20 cellular contexts compared by ENCODE assay signal in the genomic region with DNA sequence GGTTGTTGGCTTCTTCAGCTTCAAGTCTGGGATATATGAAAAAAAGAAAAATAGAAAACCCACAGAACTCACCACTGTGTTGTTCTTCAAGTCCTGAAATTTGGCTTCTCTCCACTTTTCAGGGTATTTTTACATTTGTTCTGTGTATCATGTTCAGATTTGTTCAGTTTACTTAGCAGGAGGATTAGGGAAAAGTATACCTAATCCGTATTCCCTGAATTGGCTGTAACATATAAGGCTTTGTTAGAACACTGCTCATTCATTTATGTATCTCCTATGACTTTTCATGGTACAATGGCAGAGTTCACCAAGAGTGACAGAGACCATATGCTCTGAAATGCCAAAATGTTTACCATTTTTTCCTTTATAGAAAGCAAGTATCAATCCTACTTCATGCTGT.
"Had no signal": no experiment of that assay in that cellular context is flagged by ENCODE, and none has a peak within 500 bp of the region (broad histone marks: within the 10 kb centered on the region; RNA-seq: fewer than 3 reads in every experiment).

No MANE protein-coding gene starts in this region.

- ATAC-seq: gastrocnemius medialis; left lobe of liver; right lobe of liver; SK-N-SH treated with all-trans-retinoic acid at 6 μM for 48 hours; stimulated activated memory B cell treated with anti-CD40 and anti-IgM and Interleukin-4, amounts not matched to agents 10 μg/mL and 1 μg/mL and 100 μg/mL, for 72 hours; T-cell had no signal

- H3K27ac ChIP-seq: ascending aorta, dorsolateral prefrontal cortex, gastrocnemius medialis, right lobe of liver had no signal

- H3K4me1 Mint-ChIP-seq: activated CD4-positive, alpha-beta memory T cell treated with anti-CD3 and anti-CD28 coated beads, Interleukin-2, amount 10 ng/mL, durations not matched to agents 7 days and 5 days; endodermal cell; nephron; stimulated activated memory B cell treated with anti-CD40 and anti-IgM and Interleukin-4, amounts not matched to agents 10 μg/mL and 1 μg/mL and 100 μg/mL, for 72 hours; T-cell had no signal

- H3K27ac Mint-ChIP-seq: activated CD4-positive, alpha-beta memory T cell treated with anti-CD3 and anti-CD28 coated beads, Interleukin-2, amount 10 ng/mL, durations not matched to agents 7 days and 5 days; activated naive CD4-positive, alpha-beta T cell treated with anti-CD3 and anti-CD28 coated beads for 36 hours; activated T-cell treated with anti-CD3 and anti-CD28 coated beads, Interleukin-2, amount 50 U/mL, for 24 hours; activated T-helper 2 cell treated with anti-CD3 and anti-CD28 coated beads, Interferon-gamma antibody, Interleukin-2, Interleukin-4, amounts not matched to agents 10 μg/mL and 5 μg/mL and 100 μg/mL, durations not matched to agents 14 hours and 24 hours and 36 hours; endodermal cell; mesothelial cell of epicardium; nephron; stimulated activated memory B cell treated with anti-CD40 and anti-IgM and Interleukin-4, amounts not matched to agents 10 μg/mL and 1 μg/mL and 100 μg/mL, for 72 hours; T-cell had no signal

- H3K4me3 Mint-ChIP-seq: activated CD4-positive, alpha-beta memory T cell treated with anti-CD3 and anti-CD28 coated beads, Interleukin-2, amount 10 ng/mL, durations not matched to agents 7 days and 5 days; activated naive CD4-positive, alpha-beta T cell treated with anti-CD3 and anti-CD28 coated beads for 36 hours; activated T-cell treated with anti-CD3 and anti-CD28 coated beads, Interleukin-2, amount 50 U/mL, for 24 hours; endodermal cell; mesothelial cell of epicardium; nephron; stimulated activated memory B cell treated with anti-CD40 and anti-IgM and Interleukin-4, amounts not matched to agents 10 μg/mL and 1 μg/mL and 100 μg/mL, for 72 hours; T-cell had no signal

- H3K4me3 ChIP-seq: ascending aorta, dorsolateral prefrontal cortex, gastrocnemius medialis, right lobe of liver had no signal

- DNase-seq: activated CD4-positive, alpha-beta memory T cell treated with anti-CD3 and anti-CD28 coated beads, Interleukin-2, amount 10 ng/mL, durations not matched to agents 7 days and 5 days; activated CD4-positive, alpha-beta T cell treated with anti-CD3 and anti-CD28 coated beads for 48 hours; activated CD4-positive, CD25-positive, alpha-beta regulatory T cell; activated naive CD4-positive, alpha-beta T cell treated with anti-CD3 and anti-CD28 coated beads for 36 hours; activated T-cell treated with anti-CD3 and anti-CD28 coated beads, Interleukin-2, amount 50 U/mL, for 24 hours; dorsolateral prefrontal cortex; endodermal cell; gastrocnemius medialis; head of caudate nucleus; kidney; right lobe of liver; stimulated activated CD4-positive, alpha-beta T cell treated with anti-CD3 and anti-CD28 coated beads, Interleukin-4, amount 100 ng/mL, for 24 hours; T-cell had no signal

- H3K36me3 Mint-ChIP-seq: mesothelial cell of epicardium; stimulated activated memory B cell treated with anti-CD40 and anti-IgM and Interleukin-4, amounts not matched to agents 10 μg/mL and 1 μg/mL and 100 μg/mL, for 72 hours; T-cell had no signal

- H3K9me3 Mint-ChIP-seq: activated CD4-positive, alpha-beta memory T cell treated with anti-CD3 and anti-CD28 coated beads, Interleukin-2, amount 10 ng/mL, durations not matched to agents 7 days and 5 days; activated naive CD4-positive, alpha-beta T cell treated with anti-CD3 and anti-CD28 coated beads for 36 hours; endodermal cell; mesothelial cell of epicardium; nephron; stimulated activated memory B cell treated with anti-CD40 and anti-IgM and Interleukin-4, amounts not matched to agents 10 μg/mL and 1 μg/mL and 100 μg/mL, for 72 hours had no signal

- H3K27me3 Mint-ChIP-seq: activated CD4-positive, alpha-beta memory T cell treated with anti-CD3 and anti-CD28 coated beads, Interleukin-2, amount 10 ng/mL, durations not matched to agents 7 days and 5 days; activated T-cell treated with anti-CD3 and anti-CD28 coated beads, Interleukin-2, amount 50 U/mL, for 24 hours; stimulated activated memory B cell treated with anti-CD40 and anti-IgM and Interleukin-4, amounts not matched to agents 10 μg/mL and 1 μg/mL and 100 μg/mL, for 72 hours; T-cell had no signal
